In genomic region chr2:24160761-24161160, GRCh38 we compare ENCODE assay signal across 12 cellular contexts. TPM values are rescaled to one million over a fixed set of nuclear protein-coding genes. Genes with fewer than 3 reads are reported as not detected.
"Had no signal": no experiment of that assay in that cellular context is flagged by ENCODE, and none has a peak within 500 bp of the region (broad histone marks: within the 10 kb centered on the region; RNA-seq: fewer than 3 reads in every experiment).

No MANE protein-coding gene starts in this region.

- H3K36me3 ChIP-seq: HAP-1 had no signal

- H3K4me2 ChIP-seq: GM23338 had no signal

- DNase-seq: GM23248, GOT3, H7, H9, HCEC 1CT, HFFc6 had no signal

- H3K4me1 ChIP-seq: HAP-1 had no signal

- H3K9ac ChIP-seq: GM23248 had no signal

- H3K4me3 ChIP-seq: GM23248, GM23338, HAP-1 had no signal

- ATAC-seq: GM23338, HCT116 had no signal

- H2AFZ ChIP-seq: GM23248, GM23338 had no signal

- FAIRE-seq: H1, H54 had no signal

- H3K27ac ChIP-seq: GM23248 had no signal

RNA-seq across cellular contexts. Expression of gene FAM228A, which starts 14.1 kb away (rescaled TPM):
- total RNA-seq: H1, H4, H9, HFFc6 had no signal
- polyA plus RNA-seq: GM23248, H1 had no signal

RNA-seq across cellular contexts. Expression of gene PFN4, which starts 37.6 kb away (rescaled TPM):
- total RNA-seq: GM23248, H1, H7, H9 had no signal
- polyA plus RNA-seq: GM23338, H1 had no signal
